In genomic region chr17:79797492-79798295, GRCh38 we compare ENCODE assay signal across 8 cellular contexts. TPM values are rescaled to one million over a fixed set of nuclear protein-coding genes. Genes with fewer than 3 reads are reported as not detected.
DNase-seq lines count a peak whose midpoint lies in the region; ATAC-seq, FAIRE-seq and TF ChIP-seq lines count a peak whose summit lies in the region.

No MANE protein-coding gene starts in this region.

- no peaks in the 10 kb centered on the region for H3K9me3 ChIP-seq in MG63
- H3K9me3 ChIP-seq in GM12878 (replicated peaks; ENCODE audit: control insufficient read depth, insufficient read depth, low read length): no peaks in the 10 kb centered on the region; the same call in 2 of the 3 replicates
- H3K9me3 ChIP-seq in vagina: no peaks in the 10 kb centered on the region

- intact Hi-C loops in GM12878 (cut with micrococcal nuclease; ENCODE audit: unreplicated experiment) (no loop called here), lower leg skin (cut with DNase I; ENCODE audit: low total_unique reads) (loop anchor here (2.0 kb wide), 1 partner anchor 45 kb away; no protein-coding TSS in a partner anchor), vagina (cut with DNase I) (loop anchor here (10.0 kb wide), 1 partner anchor 197 kb away; no protein-coding TSS in a partner anchor)

- H4K20me1 ChIP-seq in GM12878 (ENCODE audit: control insufficient read depth, insufficient read depth): no peaks in the 10 kb centered on the region

- DNase-seq in AG04449 (ENCODE audit: low read depth, low spot score): no peak
- no peak for DNase-seq in MG63
- DNase-seq in GM12878 (ENCODE audit: low read depth, low spot score): no peak
- DNase-seq in lower leg skin (ENCODE audit: low spot score in 2 of 2): peak in 1 of 2 donors; percentile 19
- DNase-seq in vagina (ENCODE audit: extremely low spot score in 2 of 2): no peak
- no peak for DNase-seq in putamen (ENCODE audit: low spot score)

- TF ChIP-seq POLR2A in GM12878 (IDR thresholded peaks at IDR 0.05; ENCODE audit: low read depth, low read length): no peak
- no peak for TF ChIP-seq POLR2A in lower leg skin (IDR thresholded peaks at IDR 0.05)
- TF ChIP-seq POLR2A in vagina (IDR thresholded peaks at IDR 0.05): no peak

- peak overlapping the region; percentile 27 for H2AFZ ChIP-seq in GM12878 (ENCODE audit: control insufficient read depth, low read depth, low read length)

- peaks cover 29% of the 10 kb centered on the region for H3K4me1 ChIP-seq in GM12878 (ENCODE audit: control insufficient read depth, insufficient read depth, low read length)
- H3K4me1 ChIP-seq in vagina: peaks cover 67% of the 10 kb centered on the region

- in situ Hi-C loops in GM12878 (cut with MboI): no loop called here

- TF ChIP-seq CTCF in AG04449 (IDR thresholded peaks at IDR 0.05; ENCODE audit: insufficient read depth, low read length, missing control alignments) (no peak), GM12878 (IDR thresholded peaks at IDR 0.05 in 2 of 3, conservative IDR thresholded peaks at IDR 0.05 in 1 of 3; ENCODE audit: control insufficient read depth in 2 of 3, extremely low read depth in 1 of 3, insufficient read depth in 1 of 3, low read depth in 3 of 3, low read length in 3 of 3) (no peak), lower leg skin (IDR thresholded peaks at IDR 0.05) (no peak), vagina (IDR thresholded peaks at IDR 0.05) (no peak)

- POLR2A ChIA-PET in AG04449 (lab: Yijun Ruan, JAX): interaction anchor here (0.7 to 1.3 kb wide), 4 partner anchors 15 to 42 kb away, joined by 4 to 8 read pairs (median 4); partner anchors contain the start of gene CBX4
- POLR2A ChIA-PET in GM12878 (lab: Charles Lee): interaction anchor here (0.6 to 1.8 kb wide), 13 partner anchors 11 to 1142 kb away, joined by 3 to 15 read pairs (median 4); partner anchors contain the start of gene CBX4

- no peaks in the 10 kb centered on the region for H3K79me2 ChIP-seq in GM12878 (ENCODE audit: control insufficient read depth, insufficient read depth, low read length)

- peak overlapping the region; percentile 16; the same call in 1 of the 2 replicates for H3K9ac ChIP-seq in GM12878 (ENCODE audit: control insufficient read depth, insufficient read depth, low read length)

- BruUV-seq in GM12878 (replicated peaks; lab: Mats Ljungman, UMichigan): no TSS peak

- H3K4me3 ChIP-seq in AG04449 (ENCODE audit: low read depth, low read length) (peak overlapping the region; percentile 62), MG63 (peak overlapping the region; percentile 76), GM12878 (peak overlapping the region; percentile 65; the same call in 1 of the 2 replicates), lower leg skin (ENCODE audit: low read depth, poor library complexity, severe bottlenecking) (peak overlapping the region; percentile 10), vagina (peak overlapping the region; percentile 62 to 63)

- no peak for TF ChIP-seq RAD21 in GM12878 (IDR thresholded peaks at IDR 0.05; ENCODE audit: insufficient read depth, low read depth, low read length)

- H3K36me3 ChIP-seq in MG63: peaks cover 16% of the 10 kb centered on the region
- peaks cover 2 to 3% of the 10 kb centered on the region in 2 experiments; a peak in 2 of 4 replicates for H3K36me3 ChIP-seq in GM12878 (ENCODE audit: control insufficient read depth in 2 of 2, insufficient read depth in 2 of 2, low read length in 1 of 2)
- no peaks in the 10 kb centered on the region for H3K36me3 ChIP-seq in vagina

- H3K27me3 ChIP-seq in MG63: peaks cover 46% of the 10 kb centered on the region
- H3K27me3 ChIP-seq in GM12878 (replicated peaks in 1 of 2; ENCODE audit: control insufficient read depth in 2 of 2, insufficient read depth in 2 of 2, low read length in 1 of 2): peaks cover 18 to 37% of the 10 kb centered on the region in 2 experiments
- H3K27me3 ChIP-seq in vagina: peaks cover 39% of the 10 kb centered on the region

- SMC1A ChIA-PET in GM12878 (lab: Charles Lee; ENCODE audit: uncharacterized antibody, unreplicated experiment): interaction anchor here (0.8 to 2.2 kb wide), 8 partner anchors 9 to 117 kb away, joined by 3 to 12 read pairs (median 4); partner anchors contain the start of gene CBX2

- no peak for TF ChIP-seq EP300 in GM12878 (IDR thresholded peaks at IDR 0.05; ENCODE audit: borderline replicate concordance in 1 of 2, control insufficient read depth in 1 of 2, low read depth in 2 of 2, low read length in 2 of 2)

- RAD21 ChIA-PET in GM12878 (lab: Charles Lee; ENCODE audit: unreplicated experiment): interaction anchor here (0.7 to 1.4 kb wide), 15 partner anchors 8 to 196 kb away, joined by 3 to 22 read pairs (median 4); partner anchors contain the start of gene CBX4

- no peak for FAIRE-seq in GM12878 (lab: Jason Lieb, UNC)

- H3K27ac ChIP-seq in GM12878 (ENCODE audit: control insufficient read depth, insufficient read depth) (no peak overlapping the region), vagina (peak overlapping the region; percentile 71)

- CTCF ChIA-PET in AG04449 (lab: Yijun Ruan, JAX): interaction anchor here (0.9 to 2.4 kb wide), 7 partner anchors 11 to 188 kb away, joined by 3 to 12 read pairs (median 8); no protein-coding TSS in a partner anchor
- CTCF ChIA-PET in GM12878 (lab: Yijun Ruan, JAX): interaction anchor here (0.8 to 1.8 kb wide), 9 partner anchors 11 to 236 kb away, joined by 3 to 8 read pairs (median 5); no protein-coding TSS in a partner anchor

- ATAC-seq in GM19351 (IDR thresholded peaks at IDR 0.05; ENCODE audit: unreplicated experiment): peak; percentile 20
- peak; percentile 58 for ATAC-seq in GM12878
- ATAC-seq in GM18858 (IDR thresholded peaks at IDR 0.05; ENCODE audit: unreplicated experiment): no peak

- WGBS in GM12878 (ENCODE audit: insufficient coverage, insufficient replicate concordance, low lambda C conversion rate, missing lambda C conversion rate): 2% methylated on average over 24 of the region's 89 CpGs
- 0 to 1% methylated on average over 1 to 14 of the region's 89 CpGs for WGBS in lower leg skin, 2 donors

- H3K4me2 ChIP-seq in GM12878 (ENCODE audit: control insufficient read depth, insufficient read depth): peak overlapping the region; percentile 92

RNA-seq across cellular contexts. Expression of gene CBX8, which starts 0.8 kb away (rescaled TPM):
- 7.7 and 15.7 TPM in 2 replicates for total RNA-seq in MG63 (2014; rRNA removed; shearing (Covaris generic); ENCODE audit: low replicate concordance)
- total RNA-seq in GM12878 (2013; cell fraction: nucleolus; rRNA removed): 3.7 and 4.0 TPM in 2 replicates
- 1.6 and 1.9 TPM in 2 replicates for total RNA-seq in GM12878 (2014; rRNA removed)
- total RNA-seq in GM12878 (2014; rRNA removed; fragmentation: Illumina TruSeq; extraction: Trizol): 1.5 and 1.9 TPM in 2 replicates
- 6.3 and 6.7 TPM in 2 replicates for total RNA-seq in GM12878 (2021)
- 0.80 TPM for polyA plus RNA-seq in GM12878 (2011; ENCODE audit: low read depth)
- polyA plus RNA-seq in GM12878 (2011; rRNA removed): 0.35 and 0.64 TPM in 2 replicates
- 1.4 and 1.6 TPM in 2 replicates for polyA plus RNA-seq in GM12878 (2011; cell fraction: cytosol; rRNA removed)
- 2.8 and 6.6 TPM in 2 replicates for polyA plus RNA-seq in GM12878 (2011; cell fraction: nucleus; rRNA removed)
- polyA plus RNA-seq in GM12878 (2012): 1.8 and 3.9 TPM in 2 replicates
- 0.57 and 1.2 TPM in 2 replicates for polyA plus RNA-seq in GM12878 (2014; fragmentation: Illumina TruSeq; extraction: Trizol)
- polyA plus RNA-seq in GM12878 (2014; fragmentation: Nextera tagmentation; extraction: Ambion mirVana): under 1 TPM; 0.03 to 0.16 TPM
- polyA plus RNA-seq in GM12878 (2014; rRNA removed): 1.9 and 2.1 TPM in 2 replicates
- polyA plus RNA-seq in GM12878 (2016; fragmentation: Nextera tagmentation; extraction: Ambion mirVana): 1 to 10 TPM; 2.1 to 3.4 TPM
- polyA minus RNA-seq in GM12878 (2011; rRNA and poly(A)+ RNA removed): 0.59 and 0.67 TPM in 2 replicates
- 1.2 TPM in 2 replicates for polyA minus RNA-seq in GM12878 (2011; cell fraction: cytosol; rRNA and poly(A)+ RNA removed)
- 0.48 and 0.86 TPM in 2 replicates for polyA minus RNA-seq in GM12878 (2011; cell fraction: nucleus; rRNA and poly(A)+ RNA removed)
- total RNA-seq in lower leg skin: 1 to 10 TPM; 1.9 to 4.7 (median 4.2) TPM
- 0.98 TPM for total RNA-seq in vagina

RNA-seq across cellular contexts. Expression of gene CBX2, which starts 19.7 kb away (rescaled TPM):
- total RNA-seq in MG63 (2014; rRNA removed; shearing (Covaris generic); ENCODE audit: low replicate concordance): 14.1 and 17.1 TPM in 2 replicates
- total RNA-seq in GM12878 (2013; cell fraction: nucleolus; rRNA removed): 7.7 and 8.1 TPM in 2 replicates
- total RNA-seq in GM12878 (2014; rRNA removed): 4.1 and 5.9 TPM in 2 replicates
- 3.4 and 3.5 TPM in 2 replicates for total RNA-seq in GM12878 (2014; rRNA removed; fragmentation: Illumina TruSeq; extraction: Trizol)
- 7.5 and 8.5 TPM in 2 replicates for total RNA-seq in GM12878 (2021)
- 0.35 TPM for polyA plus RNA-seq in GM12878 (2011; ENCODE audit: low read depth)
- 1.9 and 3.7 TPM in 2 replicates for polyA plus RNA-seq in GM12878 (2011; rRNA removed)
- 5.0 and 6.4 TPM in 2 replicates for polyA plus RNA-seq in GM12878 (2011; cell fraction: cytosol; rRNA removed)
- polyA plus RNA-seq in GM12878 (2011; cell fraction: nucleus; rRNA removed): 8.9 and 13.7 TPM in 2 replicates
- 1.1 and 1.8 TPM in 2 replicates for polyA plus RNA-seq in GM12878 (2012)
- polyA plus RNA-seq in GM12878 (2014; fragmentation: Illumina TruSeq; extraction: Trizol): 1.0 and 3.1 TPM in 2 replicates
- under 1 TPM; 0.35 to 0.44 TPM for polyA plus RNA-seq in GM12878 (2014; fragmentation: Nextera tagmentation; extraction: Ambion mirVana)
- 4.7 and 6.2 TPM in 2 replicates for polyA plus RNA-seq in GM12878 (2014; rRNA removed)
- 1 to 10 TPM; 5.8 to 6.5 TPM for polyA plus RNA-seq in GM12878 (2016; fragmentation: Nextera tagmentation; extraction: Ambion mirVana)
- 3.1 and 6.5 TPM in 2 replicates for polyA minus RNA-seq in GM12878 (2011; rRNA and poly(A)+ RNA removed)
- polyA minus RNA-seq in GM12878 (2011; cell fraction: cytosol; rRNA and poly(A)+ RNA removed): 2.8 and 2.9 TPM in 2 replicates
- 3.7 and 7.4 TPM in 2 replicates for polyA minus RNA-seq in GM12878 (2011; cell fraction: nucleus; rRNA and poly(A)+ RNA removed)
- total RNA-seq in lower leg skin: 1 to 10 TPM; 1.9 to 3.8 (median 3.1) TPM
- total RNA-seq in vagina: 5.6 TPM

RNA-seq across cellular contexts. Expression of gene CBX4, which starts 41.5 kb away (rescaled TPM):
- 8.8 and 26.2 TPM in 2 replicates for total RNA-seq in MG63 (2014; rRNA removed; shearing (Covaris generic); ENCODE audit: low replicate concordance)
- 12.4 and 13.3 TPM in 2 replicates for total RNA-seq in GM12878 (2013; cell fraction: nucleolus; rRNA removed)
- total RNA-seq in GM12878 (2014; rRNA removed) (14.5 and 15.5 TPM in 2 replicates), GM12878 (2014; rRNA removed; fragmentation: Illumina TruSeq; extraction: Trizol) (4.3 and 4.6 TPM in 2 replicates), GM12878 (2021) (23.1 and 24.6 TPM in 2 replicates), lower leg skin (10 to 100 TPM; 30.2 to 35.6 (median 32.2) TPM), vagina (13.0 TPM)
- polyA plus RNA-seq in GM12878 (2011; ENCODE audit: low read depth): 3.0 TPM
- polyA plus RNA-seq in GM12878 (2011; rRNA removed) (9.1 and 11.3 TPM in 2 replicates), GM12878 (2014; fragmentation: Illumina TruSeq; extraction: Trizol) (1.7 and 4.2 TPM in 2 replicates), GM12878 (2014; fragmentation: Nextera tagmentation; extraction: Ambion mirVana) (1 to 10 TPM in 1 of 2 experiments, under 1 TPM in 1; 0.69 to 1.2 TPM), GM12878 (2014; rRNA removed) (19.6 and 20.4 TPM in 2 replicates), GM12878 (2016; fragmentation: Nextera tagmentation; extraction: Ambion mirVana) (1 to 10 TPM; 1.6 to 1.8 TPM)
- 10.8 and 17.6 TPM in 2 replicates for polyA plus RNA-seq in GM12878 (2011; cell fraction: cytosol; rRNA removed)
- 40.0 and 48.6 TPM in 2 replicates for polyA plus RNA-seq in GM12878 (2011; cell fraction: nucleus; rRNA removed)
- 12.7 and 18.0 TPM in 2 replicates for polyA plus RNA-seq in GM12878 (2012)
- 5.6 and 15.7 TPM in 2 replicates for polyA minus RNA-seq in GM12878 (2011; rRNA and poly(A)+ RNA removed)
- 13.2 and 17.0 TPM in 2 replicates for polyA minus RNA-seq in GM12878 (2011; cell fraction: cytosol; rRNA and poly(A)+ RNA removed)
- 11.6 and 17.4 TPM in 2 replicates for polyA minus RNA-seq in GM12878 (2011; cell fraction: nucleus; rRNA and poly(A)+ RNA removed)

Comparison
In these comparisons a context has a peak if more than half of its experiments do, and no peak if none do; other contexts are left out.
1. H3K4me3 ChIP-seq: peak in every context shown above with its lines; median percentile 76 in MG63; 65 in GM12878; 62 in vagina; 62 in AG04449; 10 in lower leg skin.